In the genomic region with DNA sequence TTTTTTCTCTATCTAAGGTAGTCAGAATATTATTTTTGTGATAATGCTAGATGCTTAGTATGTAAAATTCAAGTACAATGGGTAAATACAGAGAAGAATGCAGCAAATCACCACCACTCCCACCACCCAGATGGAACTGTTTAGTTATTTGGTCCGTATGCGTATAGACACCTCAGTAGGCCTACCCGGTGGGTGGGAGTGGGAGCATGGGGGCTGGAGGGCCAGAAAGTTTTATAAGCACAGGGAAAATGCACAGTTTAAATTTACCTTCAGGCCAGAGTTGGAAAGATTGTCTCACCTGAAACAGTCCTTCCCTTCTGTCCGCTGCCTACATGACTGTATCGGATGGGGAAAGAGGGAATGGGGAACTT, we compare ENCODE assay signal across 20 cellular contexts. TPM values are rescaled to one million over a fixed set of nuclear protein-coding genes. Genes with fewer than 3 reads are reported as not detected.
DNase-seq lines count a peak whose midpoint lies in the region; ATAC-seq, FAIRE-seq and TF ChIP-seq lines count a peak whose summit lies in the region.
"Had no signal": no experiment of that assay in that cellular context is flagged by ENCODE, and none has a peak within 500 bp of the region (broad histone marks: within the 10 kb centered on the region; RNA-seq: fewer than 3 reads in every experiment).

No MANE protein-coding gene starts in this region.

- ATAC-seq in heart right ventricle (no peak), HG03571 (IDR thresholded peaks at IDR 0.05; ENCODE audit: unreplicated experiment) (no peak)
- no peak for ATAC-seq in activated CD8-positive, alpha-beta memory T cell treated with anti-CD3 and anti-CD28 coated beads, Interleukin-2, amount 10 ng/mL, durations not matched to agents 7 days and 5 days
- ATAC-seq: natural killer cell, sciatic nerve had no signal

- no peak overlapping the region for H2AFZ ChIP-seq in H1 (ENCODE audit: low read length)

- H4K5ac ChIP-seq in H1 (ENCODE audit: insufficient read length, low read depth, low read length): no peak overlapping the region

- no peak overlapping the region for H3K4me3 Mint-ChIP-seq in progenitor cell of endocrine pancreas (ENCODE audit: low read depth)
- H3K4me3 Mint-ChIP-seq in activated CD8-positive, alpha-beta memory T cell treated with anti-CD3 and anti-CD28 coated beads, Interleukin-2, amount 10 ng/mL, durations not matched to agents 7 days and 5 days: no peak overlapping the region
- H3K4me3 Mint-ChIP-seq: activated CD4-positive, alpha-beta T cell treated with anti-CD3 and anti-CD28 coated beads, Interleukin-2, amount 10 ng/mL, durations not matched to agents 24 days and 14 days; activated naive CD8-positive, alpha-beta T cell treated with anti-CD3 and anti-CD28 coated beads, Interleukin-2, amount 10 ng/mL, durations not matched to agents 7 days and 5 days; CD8-positive, alpha-beta memory T cell; natural killer cell had no signal

- H2BK15ac ChIP-seq in H1 (ENCODE audit: low read length): no peak overlapping the region

- H3K36me3 ChIP-seq in heart right ventricle: no peaks in the 10 kb centered on the region
- H3K36me3 ChIP-seq in H1 (ENCODE audit: control insufficient read depth in 2 of 4, insufficient read depth in 4 of 4, low read length in 3 of 4): no peaks in the 10 kb centered on the region
- H3K36me3 ChIP-seq in uterus: no peaks in the 10 kb centered on the region

- no peak for FAIRE-seq in H1 (lab: Jason Lieb, UNC)
- FAIRE-seq: A204.1, GM12891 had no signal

- CTCF ChIA-PET in H1 (lab: Charles Lee; ENCODE audit: partially characterized antibody): interaction anchor here (1.2 to 2.3 kb wide), 4 partner anchors 8 to 168 kb away, joined by 3 to 23 read pairs (median 6); no protein-coding TSS in a partner anchor
- CTCF ChIA-PET in activated CD8-positive, alpha-beta memory T cell treated with anti-CD3 and anti-CD28 coated beads, Interleukin-2, amount 10 ng/mL, durations not matched to agents 7 days and 5 days (lab: Charles Lee): no interaction called here

- H4K8ac ChIP-seq in H1 (ENCODE audit: extremely low read depth, insufficient read depth, low read length): peak overlapping the region; percentile 48; the same call in 1 of the 2 replicates

- DNase-seq in heart right ventricle: no peak
- no peak for DNase-seq in cardiac septum (ENCODE audit: low spot score)
- DNase-seq in H1 (ENCODE audit: low read depth in 1 of 2, low spot score in 2 of 2): no peak
- no peak for DNase-seq in progenitor cell of endocrine pancreas (ENCODE audit: low spot score, unreplicated experiment)
- DNase-seq in uterus: no peak
- no peak for DNase-seq in MV-4-11 (lab: John Stamatoyannopoulos, UW)
- no peak for DNase-seq in activated CD8-positive, alpha-beta memory T cell treated with anti-CD3 and anti-CD28 coated beads, Interleukin-2, amount 10 ng/mL, durations not matched to agents 7 days and 5 days
- DNase-seq: activated CD4-positive, alpha-beta T cell treated with anti-CD3 and anti-CD28 coated beads, Interleukin-2, amount 10 ng/mL, durations not matched to agents 24 days and 14 days; activated naive CD8-positive, alpha-beta T cell treated with anti-CD3 and anti-CD28 coated beads, Interleukin-2, amount 10 ng/mL, durations not matched to agents 7 days and 5 days; CD8-positive, alpha-beta memory T cell; natural killer cell; NCI-H1417; NCI-H2171 treated with DMSO at 0.1 percent for 48 hours; T-helper 2 cell had no signal

- intact Hi-C loops in heart right ventricle (cut with DNase I) (loop anchor here in 3 of 10 donors (5.0 kb wide), 2 partner anchors 38 to 53 kb away; no protein-coding TSS in a partner anchor), cardiac septum (cut with DNase I) (loop anchor here (5.0 kb wide), 1 partner anchor 38 kb away; no protein-coding TSS in a partner anchor), uterus (cut with DNase I; ENCODE audit: low total_unique reads) (no loop called here)

- H3K4me1 ChIP-seq in heart right ventricle: peaks cover 63 to 100% (median 97%) of the 10 kb centered on the region in 9 donors
- peaks cover 0 to 14% (median 4%) of the 10 kb centered on the region in 4 experiments; a peak in 4 of 7 replicates for H3K4me1 ChIP-seq in H1 (replicated peaks in 1 of 4; ENCODE audit: control insufficient read depth in 3 of 4, insufficient read depth in 4 of 4, low read length in 3 of 4)
- H3K4me1 ChIP-seq in uterus: peaks cover 17 to 39% of the 10 kb centered on the region in 2 donors

- peaks cover 43% of the 10 kb centered on the region for H3K4me1 Mint-ChIP-seq in progenitor cell of endocrine pancreas (ENCODE audit: low read depth)
- H3K4me1 Mint-ChIP-seq in activated CD8-positive, alpha-beta memory T cell treated with anti-CD3 and anti-CD28 coated beads, Interleukin-2, amount 10 ng/mL, durations not matched to agents 7 days and 5 days: no peaks in the 10 kb centered on the region
- H3K4me1 Mint-ChIP-seq: activated naive CD8-positive, alpha-beta T cell treated with anti-CD3 and anti-CD28 coated beads, Interleukin-2, amount 10 ng/mL, durations not matched to agents 7 days and 5 days; CD8-positive, alpha-beta memory T cell; natural killer cell had no signal

- H3K4ac ChIP-seq in H1 (replicated peaks; ENCODE audit: insufficient read length, low read depth, low read length): no peak overlapping the region

- TF ChIP-seq POLR2A in H1 (IDR thresholded peaks at IDR 0.05; ENCODE audit: control extremely low read depth in 1 of 2, low read depth in 2 of 2, low read length in 2 of 2): no peak
- TF ChIP-seq POLR2A in uterus (IDR thresholded peaks at IDR 0.05): no peak

- TF ChIP-seq EP300 in H1 (IDR thresholded peaks at IDR 0.05; ENCODE audit: borderline replicate concordance in 1 of 2, low read depth in 2 of 2, low read length in 2 of 2): no peak

- WGBS in heart right ventricle, 2 donors: 89 to 92% methylated on average over 5 of the region's 5 CpGs
- WGBS in H1 (ENCODE audit: extremely low coverage in 1 of 2, insufficient coverage in 1 of 2, insufficient read length in 1 of 2, insufficient replicate concordance in 2 of 2, low coverage in 1 of 2, low lambda C conversion rate in 2 of 2, missing lambda C conversion rate in 1 of 2), 2 experiments: 91% methylated on average over 5 of the region's 5 CpGs; no CpG with 5 or more reads in 1 of the 2 experiments

- H2BK20ac ChIP-seq in H1 (ENCODE audit: low read length): no peak overlapping the region

- no peak overlapping the region for H2BK12ac ChIP-seq in H1 (ENCODE audit: low read depth, low read length)

- H2AK5ac ChIP-seq in H1 (ENCODE audit: low read depth, low read length): no peak overlapping the region

- H2BK5ac ChIP-seq in H1 (ENCODE audit: low read depth, low read length): no peak overlapping the region

- no peaks in the 10 kb centered on the region for H3K9me3 ChIP-seq in heart right ventricle
- H3K9me3 ChIP-seq in H1 (ENCODE audit: insufficient read depth in 2 of 2, low read depth in 1 of 2, low read length in 1 of 2): no peaks in the 10 kb centered on the region
- H3K9me3 ChIP-seq in uterus: no peaks in the 10 kb centered on the region

- H3K79me1 ChIP-seq in H1 (ENCODE audit: low read depth, low read length): no peaks in the 10 kb centered on the region

- no peak overlapping the region for H3K23ac ChIP-seq in H1 (ENCODE audit: insufficient read length)

- POLR2A ChIA-PET in H1 (lab: Charles Lee; ENCODE audit: partially characterized antibody): no interaction called here

- no peak overlapping the region for H2BK120ac ChIP-seq in H1 (replicated peaks; ENCODE audit: low read depth, low read length)

- no peak overlapping the region for H3K4me3 ChIP-seq in heart right ventricle
- no peak overlapping the region for H3K4me3 ChIP-seq in H1 (ENCODE audit: extremely low read depth in 1 of 4, insufficient read depth in 2 of 4, low read depth in 3 of 4, low read length in 4 of 4)
- H3K4me3 ChIP-seq in uterus: no peak overlapping the region

- no peak overlapping the region for H3K14ac ChIP-seq in H1 (ENCODE audit: insufficient read length)

- peak overlapping the region; percentile 30 for H3K27ac Mint-ChIP-seq in progenitor cell of endocrine pancreas
- H3K27ac Mint-ChIP-seq in activated CD8-positive, alpha-beta memory T cell treated with anti-CD3 and anti-CD28 coated beads, Interleukin-2, amount 10 ng/mL, durations not matched to agents 7 days and 5 days: no peak overlapping the region
- H3K27ac Mint-ChIP-seq: activated CD4-positive, alpha-beta T cell treated with anti-CD3 and anti-CD28 coated beads, Interleukin-2, amount 10 ng/mL, durations not matched to agents 24 days and 14 days; activated naive CD8-positive, alpha-beta T cell treated with anti-CD3 and anti-CD28 coated beads, Interleukin-2, amount 10 ng/mL, durations not matched to agents 7 days and 5 days; CD8-positive, alpha-beta memory T cell; natural killer cell had no signal

- H3K27me3 ChIP-seq in heart right ventricle (no peaks in the 10 kb centered on the region), H1 (replicated peaks in 1 of 4; ENCODE audit: control insufficient read depth in 3 of 4, extremely low read depth in 1 of 4, insufficient read depth in 3 of 4, low read length in 3 of 4) (no peaks in the 10 kb centered on the region), uterus (no peaks in the 10 kb centered on the region)

- no peaks in the 10 kb centered on the region for H3K23me2 ChIP-seq in H1 (ENCODE audit: low read depth, low read length)

- H3K27ac ChIP-seq in heart right ventricle: peak overlapping the region; percentile 6 to 86 (median 71)
- H3K27ac ChIP-seq in H1 (ENCODE audit: low read depth, low read length): no peak overlapping the region
- peak overlapping the region; percentile 80 to 84 for H3K27ac ChIP-seq in uterus
- H3K27ac ChIP-seq: epithelial cell of prostate, KMS-11 had no signal

- H3K9ac ChIP-seq in H1 (replicated peaks in 1 of 4; ENCODE audit: extremely low read depth in 1 of 4, low read depth in 3 of 4, low read length in 3 of 4): no peak overlapping the region
- H3K9ac ChIP-seq: KMS-11 had no signal

- H3K27me3 Mint-ChIP-seq in progenitor cell of endocrine pancreas: no peaks in the 10 kb centered on the region
- peaks cover 8% of the 10 kb centered on the region for H3K27me3 Mint-ChIP-seq in activated CD8-positive, alpha-beta memory T cell treated with anti-CD3 and anti-CD28 coated beads, Interleukin-2, amount 10 ng/mL, durations not matched to agents 7 days and 5 days
- H3K27me3 Mint-ChIP-seq: activated CD4-positive, alpha-beta T cell treated with anti-CD3 and anti-CD28 coated beads, Interleukin-2, amount 10 ng/mL, durations not matched to agents 24 days and 14 days; activated naive CD8-positive, alpha-beta T cell treated with anti-CD3 and anti-CD28 coated beads, Interleukin-2, amount 10 ng/mL, durations not matched to agents 7 days and 5 days had no signal

- no peaks in the 10 kb centered on the region for H4K20me1 ChIP-seq in H1 (replicated peaks in 1 of 2; ENCODE audit: control insufficient read depth in 1 of 2, insufficient read depth in 2 of 2, low read length in 2 of 2)

- no peaks in the 10 kb centered on the region for H3K79me2 ChIP-seq in H1 (ENCODE audit: control insufficient read depth in 1 of 2, insufficient read depth in 2 of 2, low read length in 2 of 2)

- no peak overlapping the region for H3K18ac ChIP-seq in H1 (ENCODE audit: extremely low read depth, low read length)

- TF ChIP-seq RAD21 in H1 (IDR thresholded peaks at IDR 0.05 in 1 of 2, conservative IDR thresholded peaks at IDR 0.05 in 1 of 2; ENCODE audit: low read depth in 2 of 2, low read length in 2 of 2): no peak

- H4K91ac ChIP-seq in H1 (replicated peaks; ENCODE audit: insufficient read length, low read length): no peak overlapping the region

- no peak overlapping the region for H3K56ac ChIP-seq in H1 (replicated peaks; ENCODE audit: insufficient read length, low read depth, low read length)

- H3K36me3 Mint-ChIP-seq in progenitor cell of endocrine pancreas (ENCODE audit: insufficient read depth): no peaks in the 10 kb centered on the region
- H3K36me3 Mint-ChIP-seq in activated CD8-positive, alpha-beta memory T cell treated with anti-CD3 and anti-CD28 coated beads, Interleukin-2, amount 10 ng/mL, durations not matched to agents 7 days and 5 days: no peaks in the 10 kb centered on the region
- H3K36me3 Mint-ChIP-seq: activated naive CD8-positive, alpha-beta T cell treated with anti-CD3 and anti-CD28 coated beads, Interleukin-2, amount 10 ng/mL, durations not matched to agents 7 days and 5 days; CD8-positive, alpha-beta memory T cell; natural killer cell had no signal

- H3K9me3 Mint-ChIP-seq in progenitor cell of endocrine pancreas (ENCODE audit: low read depth): no peaks in the 10 kb centered on the region
- H3K9me3 Mint-ChIP-seq in activated CD8-positive, alpha-beta memory T cell treated with anti-CD3 and anti-CD28 coated beads, Interleukin-2, amount 10 ng/mL, durations not matched to agents 7 days and 5 days (ENCODE audit: low read depth): no peaks in the 10 kb centered on the region
- H3K9me3 Mint-ChIP-seq: activated CD4-positive, alpha-beta T cell treated with anti-CD3 and anti-CD28 coated beads, Interleukin-2, amount 10 ng/mL, durations not matched to agents 24 days and 14 days; activated naive CD8-positive, alpha-beta T cell treated with anti-CD3 and anti-CD28 coated beads, Interleukin-2, amount 10 ng/mL, durations not matched to agents 7 days and 5 days; CD8-positive, alpha-beta memory T cell; natural killer cell had no signal

- TF ChIP-seq CTCF in heart right ventricle (IDR thresholded peaks at IDR 0.05) (no peak), H1 (IDR thresholded peaks at IDR 0.05; ENCODE audit: control extremely low read depth in 1 of 3, insufficient read depth in 1 of 3, low read depth in 1 of 3, low read length in 3 of 3) (no peak), progenitor cell of endocrine pancreas (IDR thresholded peaks at IDR 0.05; ENCODE audit: unreplicated experiment) (no peak), uterus (IDR thresholded peaks at IDR 0.05) (no peak)

- H3K4me2 ChIP-seq in H1 (ENCODE audit: insufficient read depth in 1 of 2, low read depth in 2 of 2, low read length in 2 of 2): no peak overlapping the region
- H3K4me2 ChIP-seq: KMS-11 had no signal

RNA-seq across cellular contexts. Expression of a gene that starts 15.5 kb away (rescaled TPM):
- 10 to 100 TPM; 14.5 to 28.7 (median 21.3) TPM for total RNA-seq in heart right ventricle
- polyA plus RNA-seq in heart right ventricle: 10 to 100 TPM in 1 of 2 donors, 1 to 10 TPM in 1; 6.3 to 12.0 TPM
- total RNA-seq in cardiac septum: 24.4 TPM
- total RNA-seq in H1 (2021; fragmentation: NEBNext Ultra II Directional; extraction: Animal tissue kit (Norgen Biotek cat#: 25700)): 5.7 and 5.8 TPM in 2 replicates
- polyA plus RNA-seq in H1 (2011; rRNA removed): 2.0 and 2.4 TPM in 2 replicates
- polyA plus RNA-seq in H1 (2011; cell fraction: cytosol; rRNA removed): 2.0 TPM
- polyA plus RNA-seq in H1 (2011; cell fraction: nucleus; rRNA removed): 2.8 TPM
- 2.5 to 3.3 TPM (median 2.9 TPM) in 4 replicates for polyA plus RNA-seq in H1 (2012, experiment 1 of 2)
- 2.1 TPM for polyA plus RNA-seq in H1 (2012, experiment 2 of 2)
- 3.7 TPM for polyA plus RNA-seq in H1 (2013, experiment 1 of 2)
- polyA plus RNA-seq in H1 (2013, experiment 2 of 2): 4.5 TPM
- polyA minus RNA-seq in H1 (2011; rRNA and poly(A)+ RNA removed): 3.9 and 5.0 TPM in 2 replicates
- 3.6 TPM for polyA minus RNA-seq in H1 (2011; cell fraction: cytosol; rRNA and poly(A)+ RNA removed)
- polyA minus RNA-seq in H1 (2011; cell fraction: nucleus; rRNA and poly(A)+ RNA removed): 4.4 TPM
- total RNA-seq in progenitor cell of endocrine pancreas: 12.9 and 14.1 TPM in 2 replicates
- 10 to 100 TPM; 12.3 to 44.7 (median 28.1) TPM for total RNA-seq in uterus
- under 1 TPM in 1 of 2 experiments, not detected in 1; 0.05 TPM for total RNA-seq in activated CD8-positive, alpha-beta memory T cell treated with anti-CD3 and anti-CD28 coated beads, Interleukin-2, amount 10 ng/mL, durations not matched to agents 7 days and 5 days
- total RNA-seq: activated naive CD8-positive, alpha-beta T cell treated with anti-CD3 and anti-CD28 coated beads, Interleukin-2, amount 10 ng/mL, durations not matched to agents 7 days and 5 days; natural killer cell had no signal
- polyA plus RNA-seq: CD8-positive, alpha-beta memory T cell had no signal
